11 cellular contexts compared by ENCODE assay signal in the genomic region with DNA sequence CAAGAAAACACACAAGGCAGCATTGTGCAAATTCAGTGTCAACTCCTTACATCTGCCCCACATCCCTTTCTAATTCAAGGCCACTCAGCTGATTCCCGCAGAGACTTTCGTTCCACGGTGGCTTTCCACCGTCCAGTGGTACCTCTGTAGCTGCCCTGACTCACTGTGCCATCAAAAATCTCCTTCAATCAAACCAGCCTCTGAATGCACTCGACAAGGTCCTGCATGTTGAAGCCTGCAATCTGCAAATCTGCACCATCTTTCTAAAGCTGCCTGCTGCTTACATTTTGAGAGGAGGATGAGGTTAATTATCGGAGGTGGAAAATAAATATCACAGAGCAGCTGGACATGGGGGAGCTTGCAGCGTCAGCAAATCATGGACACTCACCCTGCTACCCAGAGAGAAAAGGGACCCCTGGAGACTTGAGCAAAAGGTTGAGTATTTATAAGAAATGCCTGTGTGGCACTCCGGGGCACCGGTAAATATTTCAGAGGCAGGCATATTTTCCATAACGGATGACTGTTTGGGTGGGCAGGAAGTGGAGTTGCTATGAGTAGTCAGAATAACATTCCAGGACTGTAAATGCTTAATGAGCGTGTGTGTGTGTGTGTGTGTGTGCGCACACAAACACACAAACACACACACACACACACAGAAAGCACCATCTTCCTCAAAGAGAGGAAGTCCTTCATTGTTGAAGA.
DNase-seq lines count a peak whose midpoint lies in the region; ATAC-seq and TF ChIP-seq lines count a peak whose summit lies in the region.
"Had no signal": no experiment of that assay in that cellular context is flagged by ENCODE, and none has a peak within 500 bp of the region (broad histone marks: within the 10 kb centered on the region; RNA-seq: fewer than 3 reads in every experiment).

No MANE protein-coding gene starts in this region.

- H3K27me3 Mint-ChIP-seq in naive thymus-derived CD8-positive, alpha-beta T cell, result peaks cover 0 to 9% (median 2%) of the 10 kb centered on the region in 5 donors
- no peaks in the 10 kb centered on the region for H3K27me3 Mint-ChIP-seq in activated CD4-positive, alpha-beta T cell treated with anti-CD3 and anti-CD28 coated beads, Interleukin-2, amount 10 ng/mL, durations not matched to agents 7 days and 5 days

- no peak for TF ChIP-seq CTCF in fibroblast of mammary gland (conservative IDR thresholded peaks at IDR 0.05; ENCODE audit: control insufficient read depth, insufficient read depth, low read depth, low read length)
- no peak for TF ChIP-seq CTCF in spleen (IDR thresholded peaks at IDR 0.05 in 8 of 11, conservative IDR thresholded peaks at IDR 0.05 in 3 of 11)

- H3K4me3 Mint-ChIP-seq in naive thymus-derived CD8-positive, alpha-beta T cell, result no peak overlapping the region
- no peak overlapping the region for H3K4me3 Mint-ChIP-seq in activated CD4-positive, alpha-beta T cell treated with anti-CD3 and anti-CD28 coated beads, Interleukin-2, amount 10 ng/mL, durations not matched to agents 7 days and 5 days

- no peaks in the 10 kb centered on the region for H3K36me3 Mint-ChIP-seq in naive thymus-derived CD8-positive, alpha-beta T cell
- no peaks in the 10 kb centered on the region for H3K36me3 Mint-ChIP-seq in activated CD4-positive, alpha-beta T cell treated with anti-CD3 and anti-CD28 coated beads, Interleukin-2, amount 10 ng/mL, durations not matched to agents 7 days and 5 days (ENCODE audit: low read depth)

- H3K4me1 Mint-ChIP-seq in naive thymus-derived CD8-positive, alpha-beta T cell, result no peaks in the 10 kb centered on the region
- no peaks in the 10 kb centered on the region for H3K4me1 Mint-ChIP-seq in activated CD4-positive, alpha-beta T cell treated with anti-CD3 and anti-CD28 coated beads, Interleukin-2, amount 10 ng/mL, durations not matched to agents 7 days and 5 days

- WGBS in spleen, 5 donors, result 23 to 42% (median 24%) methylated on average over 8 to 12 of the region's 12 CpGs

- POLR2A ChIA-PET in naive thymus-derived CD8-positive, alpha-beta T cell (lab: Charles Lee), result no interaction called here
- POLR2A ChIA-PET in activated CD4-positive, alpha-beta T cell treated with anti-CD3 and anti-CD28 coated beads, Interleukin-2, amount 10 ng/mL, durations not matched to agents 7 days and 5 days (lab: Charles Lee), result no interaction called here

- ATAC-seq in naive thymus-derived CD8-positive, alpha-beta T cell, result no peak
- ATAC-seq: lower lobe of right lung had no signal

- intact Hi-C loops in spleen (cut with DNase I; ENCODE audit: low total_unique reads), result no loop called here

- H3K27ac ChIP-seq in SJCRH30 (peak overlapping the region; percentile 81), spleen (peak overlapping the region in 4 of 8 donors; percentile 18 to 41 (median 34))
- H3K27ac ChIP-seq: lower lobe of right lung had no signal

- H3K27me3 ChIP-seq in SJCRH30 (no peaks in the 10 kb centered on the region), spleen (replicated peaks in 1 of 7) (no peaks in the 10 kb centered on the region)

- peaks cover 0 to 37% (median 0%) of the 10 kb centered on the region in 9 donors for H3K9me3 Mint-ChIP-seq in naive thymus-derived CD8-positive, alpha-beta T cell
- H3K9me3 Mint-ChIP-seq in activated CD4-positive, alpha-beta T cell treated with anti-CD3 and anti-CD28 coated beads, Interleukin-2, amount 10 ng/mL, durations not matched to agents 7 days and 5 days, result peaks cover 3% of the 10 kb centered on the region

- H3K36me3 ChIP-seq in SJCRH30 (no peaks in the 10 kb centered on the region), spleen (no peaks in the 10 kb centered on the region)
- H3K36me3 ChIP-seq: lower lobe of right lung had no signal

- H3K4me3 ChIP-seq in SJCRH30 (peak overlapping the region; percentile 53), fibroblast of mammary gland (ENCODE audit: control insufficient read depth, low read depth, low read length) (no peak overlapping the region), spleen (peak overlapping the region in 3 of 8 donors; percentile 9 to 45 (median 9))
- H3K4me3 ChIP-seq: lower lobe of right lung had no signal

- H3K4me1 ChIP-seq in SJCRH30 (peaks cover 4% of the 10 kb centered on the region), spleen (no peaks in the 10 kb centered on the region)
- H3K4me1 ChIP-seq: lower lobe of right lung had no signal

- CTCF ChIA-PET in activated CD4-positive, alpha-beta T cell treated with anti-CD3 and anti-CD28 coated beads, Interleukin-2, amount 10 ng/mL, durations not matched to agents 7 days and 5 days (lab: Charles Lee), result no interaction called here

- H3K9me3 ChIP-seq in SJCRH30 (replicated peaks) (peaks cover 8% of the 10 kb centered on the region; the same call in 1 of the 2 replicates), spleen (peaks cover 0 to 13% (median 0%) of the 10 kb centered on the region in 8 donors)
- H3K9me3 ChIP-seq: lower lobe of right lung had no signal

- no peak overlapping the region for H3K27ac Mint-ChIP-seq in naive thymus-derived CD8-positive, alpha-beta T cell
- H3K27ac Mint-ChIP-seq in activated CD4-positive, alpha-beta T cell treated with anti-CD3 and anti-CD28 coated beads, Interleukin-2, amount 10 ng/mL, durations not matched to agents 7 days and 5 days, result no peak overlapping the region

- DNase-seq in GM03348 (ENCODE audit: low spot score) (peak; percentile 23), SJCRH30 (peak; percentile 45 to 65), fibroblast of mammary gland (ENCODE audit: low read depth) (peak; percentile 60), pulmonary artery endothelial cell (ENCODE audit: low read depth, low spot score) (peak; percentile 33), spleen (no peak)
- DNase-seq in naive thymus-derived CD8-positive, alpha-beta T cell, result no peak
- DNase-seq in effector CD8-positive, alpha-beta T cell (lab: John Stamatoyannopoulos, UW), result no peak
- no peak for DNase-seq in activated CD4-positive, alpha-beta T cell treated with anti-CD3 and anti-CD28 coated beads, Interleukin-2, amount 10 ng/mL, durations not matched to agents 7 days and 5 days
- DNase-seq: lower lobe of right lung; NCI-H1417; stimulated activated CD4-positive, alpha-beta T cell treated with anti-CD3 and anti-CD28 coated beads, Interleukin-2, amount 100 ng/mL, for 48 hours had no signal

- TF ChIP-seq POLR2A in spleen (IDR thresholded peaks at IDR 0.05), result no peak

Comparison
In these comparisons a context has a peak if more than half of its experiments do, and no peak if none do; other contexts are left out.
1. DNase-seq: peak in GM03348 (single experiment), SJCRH30 (2 of 2), fibroblast of mammary gland (single experiment) and pulmonary artery endothelial cell (single experiment); none in spleen (single experiment), naive thymus-derived CD8-positive, alpha-beta T cell (0 of 10), effector CD8-positive, alpha-beta T cell (single experiment) and activated CD4-positive, alpha-beta T cell treated with anti-CD3 and anti-CD28 coated beads, Interleukin-2, amount 10 ng/mL, durations not matched to agents 7 days and 5 days (single experiment).